ENCODE assay signal across 8 cellular contexts in genomic region chr9:129351642-129352151, GRCh38.
A peak's percentile ranks its signal among the peaks of the same experiment; 100 is the strongest.
DNase-seq lines count a peak whose midpoint lies in the region; ATAC-seq, FAIRE-seq and TF ChIP-seq lines count a peak whose summit lies in the region.

No MANE protein-coding gene starts in this region.

- CTCF ChIA-PET in H1 (lab: Charles Lee; ENCODE audit: partially characterized antibody), result interaction anchor here (0.8 to 1.5 kb wide), 5 partner anchors 8 to 259 kb away, joined by 3 to 8 read pairs (median 4); no protein-coding TSS in a partner anchor

- H4K5ac ChIP-seq in H1 (ENCODE audit: insufficient read length, low read depth, low read length), result peak overlapping the region; percentile 7

- DNase-seq in AG10803 (ENCODE audit: low read depth), result no peak
- DNase-seq in NCI-H82 treated with DMSO at 0.1 percent for 48 hours (lab: John Stamatoyannopoulos, UW; ENCODE audit: unreplicated experiment), result peak; percentile 47
- DNase-seq in H1 (ENCODE audit: low read depth in 1 of 2, low spot score in 2 of 2), result no peak
- no peak for DNase-seq in natural killer cell treated with Interleukin-12 subunit alpha and Interleukin-12 subunit beta and Interleukin-15 and Interleukin-18, amount 100 ng/mL, for 72 hours (ENCODE audit: low spot score)
- no peak for DNase-seq in HT-29 (ENCODE audit: low spot score)
- DNase-seq in GM13976 (ENCODE audit: low spot score), result no peak
- DNase-seq in SJCRH30, result no peak

- TF ChIP-seq CTCF in AG10803 (conservative IDR thresholded peaks at IDR 0.05; ENCODE audit: low read length), result no peak
- TF ChIP-seq CTCF in H1 (IDR thresholded peaks at IDR 0.05; ENCODE audit: control extremely low read depth in 1 of 3, insufficient read depth in 1 of 3, low read depth in 1 of 3, low read length in 3 of 3), result no peak
- TF ChIP-seq CTCF in GM13976 (IDR thresholded peaks at IDR 0.05; ENCODE audit: borderline replicate concordance, control extremely low read depth, extremely low read depth, insufficient read depth, missing control alignments), result no peak

- WGBS in H1 (ENCODE audit: extremely low coverage in 1 of 2, insufficient coverage in 1 of 2, insufficient read length in 1 of 2, insufficient replicate concordance in 2 of 2, low coverage in 1 of 2, low lambda C conversion rate in 2 of 2, missing lambda C conversion rate in 1 of 2), 2 experiments, result 4% methylated on average over 4 of the region's 21 CpGs; no CpG with 5 or more reads in 1 of the 2 experiments

- H3K27me3 ChIP-seq in H1 (replicated peaks in 1 of 4; ENCODE audit: control insufficient read depth in 3 of 4, extremely low read depth in 1 of 4, insufficient read depth in 3 of 4, low read length in 3 of 4) (no peaks in the 10 kb centered on the region; a peak in 1 of 7 replicates), SJCRH30 (peaks cover 14% of the 10 kb centered on the region)

- TF ChIP-seq RAD21 in H1 (IDR thresholded peaks at IDR 0.05 in 1 of 2, conservative IDR thresholded peaks at IDR 0.05 in 1 of 2; ENCODE audit: low read depth in 2 of 2, low read length in 2 of 2), result no peak

- peak overlapping the region; percentile 17; the same call in 1 of the 2 replicates for H4K8ac ChIP-seq in H1 (ENCODE audit: extremely low read depth, insufficient read depth, low read length)

- no peak for FAIRE-seq in H1 (lab: Jason Lieb, UNC)

- H3K4me1 Mint-ChIP-seq in natural killer cell treated with Interleukin-12 subunit alpha and Interleukin-12 subunit beta and Interleukin-15 and Interleukin-18, amount 100 ng/mL, for 72 hours (ENCODE audit: low read depth in 2 of 2), result peaks cover 0 to 4% of the 10 kb centered on the region in 2 donors

- H3K9ac ChIP-seq in H1 (replicated peaks in 1 of 4; ENCODE audit: extremely low read depth in 1 of 4, low read depth in 3 of 4, low read length in 3 of 4), result peak overlapping the region in 1 of 4 experiments; percentile 29; a peak in 1 of 7 replicates

- peaks cover 0 to 8% of the 10 kb centered on the region in 2 donors for H3K27me3 Mint-ChIP-seq in natural killer cell treated with Interleukin-12 subunit alpha and Interleukin-12 subunit beta and Interleukin-15 and Interleukin-18, amount 100 ng/mL, for 72 hours

- in situ Hi-C loops in GM13976 (cut with MboI; ENCODE audit: low sequenced_read_pairs, unreplicated experiment), result no loop called here

- H3K36me3 ChIP-seq in H1 (ENCODE audit: control insufficient read depth in 2 of 4, insufficient read depth in 4 of 4, low read length in 3 of 4) (no peaks in the 10 kb centered on the region), SJCRH30 (no peaks in the 10 kb centered on the region)

- no peaks in the 10 kb centered on the region for H4K20me1 ChIP-seq in H1 (replicated peaks in 1 of 2; ENCODE audit: control insufficient read depth in 1 of 2, insufficient read depth in 2 of 2, low read length in 2 of 2)

- H3K4me1 ChIP-seq in H1 (replicated peaks in 1 of 4; ENCODE audit: control insufficient read depth in 3 of 4, insufficient read depth in 4 of 4, low read length in 3 of 4) (peaks cover 0 to 19% (median 8%) of the 10 kb centered on the region in 4 experiments; a peak in 4 of 7 replicates), SJCRH30 (no peaks in the 10 kb centered on the region)

- peak overlapping the region; percentile 81; the same call in 1 of the 2 replicates for H2BK5ac ChIP-seq in H1 (ENCODE audit: low read depth, low read length)

- H3K4me3 Mint-ChIP-seq in natural killer cell treated with Interleukin-12 subunit alpha and Interleukin-12 subunit beta and Interleukin-15 and Interleukin-18, amount 100 ng/mL, for 72 hours, result peak overlapping the region; percentile 39

- no peak for TF ChIP-seq EP300 in H1 (IDR thresholded peaks at IDR 0.05; ENCODE audit: borderline replicate concordance in 1 of 2, low read depth in 2 of 2, low read length in 2 of 2)

- H3K79me2 ChIP-seq in H1 (ENCODE audit: control insufficient read depth in 1 of 2, insufficient read depth in 2 of 2, low read length in 2 of 2), result no peaks in the 10 kb centered on the region

- POLR2A ChIA-PET in H1 (lab: Charles Lee; ENCODE audit: partially characterized antibody), result interaction anchor here (0.6 to 8.3 kb wide), 7 partner anchors 17 to 212 kb away, joined by 3 to 65 read pairs (median 4); no protein-coding TSS in a partner anchor

- H3K79me1 ChIP-seq in H1 (ENCODE audit: low read depth, low read length), result no peaks in the 10 kb centered on the region

- peak overlapping the region; percentile 23 for H3K56ac ChIP-seq in H1 (replicated peaks; ENCODE audit: insufficient read length, low read depth, low read length)

- H2BK120ac ChIP-seq in H1 (replicated peaks; ENCODE audit: low read depth, low read length), result no peak overlapping the region

- no peak overlapping the region for H3K4ac ChIP-seq in H1 (replicated peaks; ENCODE audit: insufficient read length, low read depth, low read length)

- H3K27ac Mint-ChIP-seq in natural killer cell treated with Interleukin-12 subunit alpha and Interleukin-12 subunit beta and Interleukin-15 and Interleukin-18, amount 100 ng/mL, for 72 hours, result no peak overlapping the region

- H3K36me3 Mint-ChIP-seq in natural killer cell treated with Interleukin-12 subunit alpha and Interleukin-12 subunit beta and Interleukin-15 and Interleukin-18, amount 100 ng/mL, for 72 hours, result no peaks in the 10 kb centered on the region

- ATAC-seq in natural killer cell treated with Interleukin-12 subunit alpha and Interleukin-12 subunit beta and Interleukin-15 and Interleukin-18, amount 100 ng/mL, for 72 hours, result no peak
- ATAC-seq in HG02571 (IDR thresholded peaks at IDR 0.05; ENCODE audit: unreplicated experiment), result no peak

- H2AFZ ChIP-seq in H1 (ENCODE audit: low read length), result no peak overlapping the region

- H3K23ac ChIP-seq in H1 (ENCODE audit: insufficient read length), result no peak overlapping the region

- peak overlapping the region; percentile 93 for H3K18ac ChIP-seq in H1 (ENCODE audit: extremely low read depth, low read length)

- peak overlapping the region; percentile 17; the same call in 1 of the 2 replicates for H2BK12ac ChIP-seq in H1 (ENCODE audit: low read depth, low read length)

- no peak overlapping the region for H2BK20ac ChIP-seq in H1 (ENCODE audit: low read length)

- H3K9me3 Mint-ChIP-seq in natural killer cell treated with Interleukin-12 subunit alpha and Interleukin-12 subunit beta and Interleukin-15 and Interleukin-18, amount 100 ng/mL, for 72 hours, result no peaks in the 10 kb centered on the region

- H3K4me3 ChIP-seq in AG10803 (ENCODE audit: low read length), result peak overlapping the region; percentile 55
- peak overlapping the region; percentile 46 to 82 (median 54) for H3K4me3 ChIP-seq in H1 (ENCODE audit: extremely low read depth in 1 of 4, insufficient read depth in 2 of 4, low read depth in 3 of 4, low read length in 4 of 4)
- no peak overlapping the region for H3K4me3 ChIP-seq in SJCRH30

- peak overlapping the region; percentile 72 to 87 for H3K4me2 ChIP-seq in H1 (ENCODE audit: insufficient read depth in 1 of 2, low read depth in 2 of 2, low read length in 2 of 2)

- H3K27ac ChIP-seq in H1 (ENCODE audit: low read depth, low read length), result peak overlapping the region; percentile 21; the same call in 1 of the 2 replicates
- H3K27ac ChIP-seq in SJCRH30, result no peak overlapping the region

- peak overlapping the region; percentile 75 for H4K91ac ChIP-seq in H1 (replicated peaks; ENCODE audit: insufficient read length, low read length)

- H3K9me3 ChIP-seq in H1 (ENCODE audit: insufficient read depth in 2 of 2, low read depth in 1 of 2, low read length in 1 of 2) (0 out of 4 replicates have a peak, but pooled peaks cover 0 to 6% of the 10 kb centered on the region in 2 experiments), SJCRH30 (replicated peaks) (no peaks in the 10 kb centered on the region)

- H2AK5ac ChIP-seq in H1 (ENCODE audit: low read depth, low read length), result no peak overlapping the region

- H3K14ac ChIP-seq in H1 (ENCODE audit: insufficient read length), result no peak overlapping the region

- no peak for TF ChIP-seq POLR2A in H1 (IDR thresholded peaks at IDR 0.05; ENCODE audit: control extremely low read depth in 1 of 2, low read depth in 2 of 2, low read length in 2 of 2)

- peaks cover 6% of the 10 kb centered on the region for H3K23me2 ChIP-seq in H1 (ENCODE audit: low read depth, low read length)

- H2BK15ac ChIP-seq in H1 (ENCODE audit: low read length), result no peak overlapping the region

TF ChIP-seq in H1, 55 proteins besides CTCF, POLR2A, EP300 and RAD21:
- TF ChIP-seq SP1 (IDR thresholded peaks at IDR 0.05; ENCODE audit: low read depth, low read length) (0 out of 2 replicates have a peak, but pooled peaks have one; percentile 12), BRCA1 (IDR thresholded peaks at IDR 0.05; ENCODE audit: low read depth, low read length) (no peak)
TF ChIP-seq in H1: peak in this region for 1.
